1 cellular context compared by ENCODE assay signal in genomic region chr19:35752746-35753350, GRCh38.
TF ChIP-seq lines count a peak whose summit lies in the region.

No MANE protein-coding gene starts in this region.

TF ChIP-seq in H1, 55 proteins besides CTCF, POLR2A, EP300 and RAD21:
- TF ChIP-seq BACH1 (IDR thresholded peaks at IDR 0.05; ENCODE audit: low read length) = no peak
- TF ChIP-seq CREB1 (IDR thresholded peaks at IDR 0.05) = no peak
- TF ChIP-seq GABPA (IDR thresholded peaks at IDR 0.05; ENCODE audit: borderline replicate concordance, insufficient read depth, low read length) = no peak
- TF ChIP-seq CEBPB (IDR thresholded peaks at IDR 0.05; ENCODE audit: low read depth, low read length) = no peak
- TF ChIP-seq, protein P1, sequence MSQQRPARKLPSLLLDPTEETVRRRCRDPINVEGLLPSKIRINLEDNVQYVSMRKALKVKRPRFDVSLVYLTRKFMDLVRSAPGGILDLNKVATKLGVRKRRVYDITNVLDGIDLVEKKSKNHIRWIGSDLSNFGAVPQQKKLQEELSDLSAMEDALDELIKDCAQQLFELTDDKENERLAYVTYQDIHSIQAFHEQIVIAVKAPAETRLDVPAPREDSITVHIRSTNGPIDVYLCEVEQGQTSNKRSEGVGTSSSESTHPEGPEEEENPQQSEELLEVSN (IDR thresholded peaks at IDR 0.05) = no peak
- no peak for TF ChIP-seq GTF2F1 (IDR thresholded peaks at IDR 0.05; ENCODE audit: borderline replicate concordance, low read depth, low read length)
- TF ChIP-seq SUZ12 (IDR thresholded peaks at IDR 0.05; ENCODE audit: low read length) = no peak
